ENCODE assay signal across 16 cellular contexts in the genomic region with DNA sequence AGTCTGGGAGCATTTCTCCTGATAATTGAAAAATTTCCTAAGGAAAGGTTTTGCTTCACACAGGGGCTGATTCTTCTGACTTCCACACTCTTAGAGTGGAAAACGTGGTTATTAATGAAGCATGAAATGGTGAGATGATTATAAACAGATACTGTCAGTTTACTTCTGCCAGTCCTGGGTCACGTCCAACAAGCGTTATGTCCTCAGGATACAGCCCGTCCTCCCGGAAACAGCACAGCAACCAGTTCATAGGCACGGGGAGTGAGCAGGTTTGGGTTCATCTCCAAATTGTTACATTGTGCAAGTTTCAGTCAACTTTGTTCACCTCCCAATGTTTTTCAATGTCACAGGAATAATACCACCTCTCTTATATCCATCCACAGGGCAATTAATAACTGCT.
DNase-seq lines count a peak whose midpoint lies in the region; TF ChIP-seq lines count a peak whose summit lies in the region.
"Had no signal": no experiment of that assay in that cellular context is flagged by ENCODE, and none has a peak within 500 bp of the region (broad histone marks: within the 10 kb centered on the region; RNA-seq: fewer than 3 reads in every experiment).

No MANE protein-coding gene starts in this region.

- in situ Hi-C loops in mammary epithelial cell (cut with MboI; ENCODE audit: low sequenced_read_pairs in 2 of 2), result no loop called here

- intact Hi-C loops in mammary epithelial cell (cut with micrococcal nuclease), result no loop called here

- H3K4me3 ChIP-seq in mammary epithelial cell (replicated peaks in 1 of 3; ENCODE audit: insufficient read depth in 1 of 3, low read depth in 2 of 3, low read length in 3 of 3), result no peak overlapping the region
- no peak overlapping the region for H3K4me3 ChIP-seq in endodermal cell (ENCODE audit: low read length)
- H3K4me3 ChIP-seq: Peyer's patch had no signal

- H3K27me3 ChIP-seq in mammary epithelial cell (ENCODE audit: insufficient read depth, low read length), result no peaks in the 10 kb centered on the region
- H3K27me3 ChIP-seq in endodermal cell (ENCODE audit: control insufficient read depth, insufficient read depth, low read length, poor library complexity, severe bottlenecking), result no peaks in the 10 kb centered on the region
- H3K27me3 ChIP-seq: Peyer's patch had no signal

- TF ChIP-seq CTCF in 22Rv1 (IDR thresholded peaks at IDR 0.05), result no peak
- TF ChIP-seq CTCF in mammary epithelial cell (conservative IDR thresholded peaks at IDR 0.05 in 1 of 2, IDR thresholded peaks at IDR 0.05 in 1 of 2; ENCODE audit: extremely low read depth in 1 of 2, insufficient read depth in 1 of 2, low read depth in 1 of 2, low read length in 2 of 2), result no peak
- TF ChIP-seq CTCF in osteocyte (IDR thresholded peaks at IDR 0.05), result no peak
- no peak for TF ChIP-seq CTCF in endodermal cell (conservative IDR thresholded peaks at IDR 0.05)

- 18% methylated on average over 6 of the region's 6 CpGs for WGBS in mammary epithelial cell (ENCODE audit: low coverage, missing lambda C conversion rate)
- 89 to 92% methylated on average over 5 to 6 of the region's 6 CpGs for WGBS in endodermal cell (ENCODE audit: insufficient coverage in 1 of 2, insufficient read length in 1 of 2), 2 experiments

- H3K4me1 Mint-ChIP-seq in osteocyte (ENCODE audit: unreplicated experiment), result peaks cover 2% of the 10 kb centered on the region
- H3K4me1 Mint-ChIP-seq in endodermal cell, result peaks cover 6% of the 10 kb centered on the region

- dilution Hi-C loops in mammary epithelial cell (cut with HindIII; ENCODE audit: low sequenced_read_pairs), result no loop called here

- H3K9me3 ChIP-seq in mammary epithelial cell (replicated peaks; ENCODE audit: insufficient read depth, low read length), result no peaks in the 10 kb centered on the region
- no peaks in the 10 kb centered on the region for H3K9me3 ChIP-seq in endodermal cell (ENCODE audit: control insufficient read depth, low read length)
- H3K9me3 ChIP-seq: Peyer's patch had no signal

- H3K9ac ChIP-seq in mammary epithelial cell (ENCODE audit: insufficient read depth, low read length) (no peak overlapping the region), endodermal cell (ENCODE audit: extremely low read depth, low read length, poor library complexity, severe bottlenecking) (no peak overlapping the region)

- peaks cover 16% of the 10 kb centered on the region for H3K27me3 Mint-ChIP-seq in osteocyte (ENCODE audit: unreplicated experiment)
- no peaks in the 10 kb centered on the region for H3K27me3 Mint-ChIP-seq in endodermal cell (ENCODE audit: insufficient read depth)
- H3K27me3 Mint-ChIP-seq: CD4-positive, alpha-beta T cell had no signal

- H3K27ac Mint-ChIP-seq in osteocyte (ENCODE audit: unreplicated experiment) (no peak overlapping the region), endodermal cell (no peak overlapping the region)
- H3K27ac Mint-ChIP-seq: CD4-positive, alpha-beta T cell had no signal

- H2AFZ ChIP-seq in mammary epithelial cell (ENCODE audit: low read depth, low read length), result peak overlapping the region; percentile 25

- H3K36me3 Mint-ChIP-seq in osteocyte (ENCODE audit: unreplicated experiment), result no peaks in the 10 kb centered on the region
- no peaks in the 10 kb centered on the region for H3K36me3 Mint-ChIP-seq in endodermal cell (ENCODE audit: low read depth)

- no peaks in the 10 kb centered on the region for H3K79me2 ChIP-seq in mammary epithelial cell (ENCODE audit: insufficient read depth, low read length)

- no TSS peak for BruUV-seq in mammary epithelial cell (replicated peaks; lab: Mats Ljungman, UMichigan)

- H3K36me3 ChIP-seq in mammary epithelial cell (ENCODE audit: insufficient read depth, low read length) (no peaks in the 10 kb centered on the region), endodermal cell (ENCODE audit: control insufficient read depth, insufficient read depth, low read length) (no peaks in the 10 kb centered on the region)
- H3K36me3 ChIP-seq: Peyer's patch had no signal

- H4K20me1 ChIP-seq in mammary epithelial cell (ENCODE audit: insufficient read depth, low read length), result no peaks in the 10 kb centered on the region

- CTCF ChIA-PET in mammary epithelial cell (lab: Charles Lee; ENCODE audit: low non-redundant PET), result no interaction called here

- H3K4me1 ChIP-seq in mammary epithelial cell (ENCODE audit: insufficient read depth, low read length) (peaks cover 13% of the 10 kb centered on the region), endodermal cell (ENCODE audit: control insufficient read depth, insufficient read depth, low read length) (no peaks in the 10 kb centered on the region)
- H3K4me1 ChIP-seq: Peyer's patch had no signal

- H3K9me3 Mint-ChIP-seq in osteocyte (ENCODE audit: unreplicated experiment), result no peaks in the 10 kb centered on the region
- H3K9me3 Mint-ChIP-seq in endodermal cell, result no peaks in the 10 kb centered on the region

- peak overlapping the region; percentile 50 for H3K27ac ChIP-seq in 22Rv1
- no peak overlapping the region for H3K27ac ChIP-seq in mammary epithelial cell (ENCODE audit: insufficient read depth, low read depth, low read length)
- H3K27ac ChIP-seq in endodermal cell (ENCODE audit: low read depth, low read length), result no peak overlapping the region
- H3K27ac ChIP-seq: Peyer's patch had no signal

- DNase-seq in GM04504 (ENCODE audit: low read depth) (peak; percentile 18), mammary epithelial cell (no peak), lung microvascular endothelial cell (ENCODE audit: low read depth in 2 of 2) (peak; percentile 11 to 67), SW480 (ENCODE audit: low spot score) (no peak), osteocyte (ENCODE audit: extremely low spot score, unreplicated experiment) (no peak), endodermal cell (no peak)
- DNase-seq: AML-193; CD4-positive, alpha-beta T cell; DMS79 treated with DMSO at 0.1 percent for 48 hours; GDM1; NCI-H1092; NCI-H1694 treated with DMSO at 0.1 percent for 48 hours; NCI-H82; Peyer's patch; SHP77 had no signal

- H3K4me2 ChIP-seq in mammary epithelial cell (ENCODE audit: insufficient read depth, low read depth, low read length), result no peak overlapping the region

- no peak overlapping the region for H3K4me3 Mint-ChIP-seq in osteocyte (ENCODE audit: unreplicated experiment)
- H3K4me3 Mint-ChIP-seq in endodermal cell, result no peak overlapping the region
- H3K4me3 Mint-ChIP-seq: CD4-positive, alpha-beta T cell had no signal

Comparison
In these comparisons a context has a peak if more than half of its experiments do, and no peak if none do; other contexts are left out.
1. DNase-seq: peak in GM04504 (single experiment) and lung microvascular endothelial cell (2 of 2); none in mammary epithelial cell (single experiment), SW480 (single experiment), osteocyte (single experiment) and endodermal cell (single experiment).